In genomic region chr1:22975694-22976093, GRCh38 we compare ENCODE assay signal across 15 cellular contexts. TPM values are rescaled to one million over a fixed set of nuclear protein-coding genes. Genes with fewer than 3 reads are reported as not detected.
DNase-seq lines count a peak whose midpoint lies in the region; ATAC-seq, FAIRE-seq and TF ChIP-seq lines count a peak whose summit lies in the region.
"Had no signal": no experiment of that assay in that cellular context is flagged by ENCODE, and none has a peak within 500 bp of the region (broad histone marks: within the 10 kb centered on the region; RNA-seq: fewer than 3 reads in every experiment).

No MANE protein-coding gene starts in this region.

- FAIRE-seq in keratinocyte (lab: Jason Lieb, UNC), result peak; percentile 5
- FAIRE-seq: pancreas had no signal

- H3K4me2 ChIP-seq in KMS-11 (0 out of 2 replicates have a peak overlapping the region, but pooled peaks have one; percentile 24), keratinocyte (ENCODE audit: control insufficient read depth, extremely low read depth, insufficient read depth, low read depth, low read length) (no peak overlapping the region)

- dilution Hi-C loops in keratinocyte (cut with MboI; ENCODE audit: extremely low pct_ligation_motif_present, low sequenced_read_pairs), result no loop called here

- no peaks in the 10 kb centered on the region for H3K9me1 ChIP-seq in keratinocyte (ENCODE audit: control insufficient read depth, extremely low read depth, insufficient read depth, low read length)

- intact Hi-C loops in sciatic nerve (cut with DNase I), result no loop called here

- H4K20me1 ChIP-seq in KMS-11 (ENCODE audit: insufficient read depth), result no peaks in the 10 kb centered on the region
- H4K20me1 ChIP-seq in keratinocyte (ENCODE audit: control insufficient read depth, extremely low read depth, insufficient read depth, low read length), result no peaks in the 10 kb centered on the region

- H3K4me3 ChIP-seq in AG10803 (ENCODE audit: low read length) (no peak overlapping the region), KMS-11 (IDR thresholded peaks at IDR 0.05; ENCODE audit: insufficient read depth, low read depth, low read length) (no peak overlapping the region), cardiac fibroblast (replicated peaks in 1 of 2; ENCODE audit: low read depth in 2 of 2, low read length in 2 of 2) (no peak overlapping the region), keratinocyte (ENCODE audit: control insufficient read depth in 2 of 3, extremely low read depth in 1 of 3, insufficient read depth in 2 of 3, low read depth in 1 of 3, low read length in 3 of 3) (no peak overlapping the region)
- H3K4me3 ChIP-seq: left ventricle myocardium inferior, pancreas, skin epidermis had no signal

- H3K36me3 ChIP-seq in KMS-11 (ENCODE audit: insufficient read depth), result no peaks in the 10 kb centered on the region
- H3K36me3 ChIP-seq in keratinocyte (ENCODE audit: control insufficient read depth in 2 of 2, extremely low read depth in 1 of 2, insufficient read depth in 2 of 2, low read length in 2 of 2), result no peaks in the 10 kb centered on the region
- H3K36me3 ChIP-seq: left ventricle myocardium inferior, pancreas had no signal

- POLR2A ChIA-PET in GM10248 (lab: Yijun Ruan, JAX), result no interaction called here

- no peaks in the 10 kb centered on the region for H3K79me2 ChIP-seq in KMS-11 (ENCODE audit: insufficient read depth, low read depth)
- no peaks in the 10 kb centered on the region for H3K79me2 ChIP-seq in keratinocyte (ENCODE audit: control insufficient read depth, insufficient read depth, low read length)

- no peaks in the 10 kb centered on the region for H3K9me3 ChIP-seq in keratinocyte (ENCODE audit: control insufficient read depth, low read depth, low read length)
- H3K9me3 ChIP-seq: left ventricle myocardium inferior, pancreas had no signal

- H2AFZ ChIP-seq in KMS-11 (ENCODE audit: low read depth) (peak overlapping the region; percentile 94), keratinocyte (ENCODE audit: control insufficient read depth, low read length) (no peak overlapping the region)

- DNase-seq in AG10803 (ENCODE audit: low read depth) (peak; percentile 17), cardiac fibroblast (ENCODE audit: low read depth in 2 of 2) (peak; percentile 21 to 46), keratinocyte (ENCODE audit: low read depth, low spot score) (no peak), NCI-H510A treated with DMSO at 0.1 percent for 48 hours (lab: John Stamatoyannopoulos, UW) (no peak), GM10248 (ENCODE audit: extremely low spot score) (no peak), sciatic nerve (ENCODE audit: low spot score) (no peak)

- H3K27ac ChIP-seq in KMS-11 (no peak overlapping the region), keratinocyte (ENCODE audit: control insufficient read depth, insufficient read depth, low read length) (no peak overlapping the region)
- H3K27ac ChIP-seq: left ventricle myocardium inferior, pancreas, skin epidermis had no signal

- ATAC-seq in GM18498 (IDR thresholded peaks at IDR 0.05; ENCODE audit: unreplicated experiment) (no peak), sciatic nerve (no peak)

- H3K27me3 ChIP-seq in KMS-11 (ENCODE audit: insufficient read depth, low read depth), result no peaks in the 10 kb centered on the region
- H3K27me3 ChIP-seq in keratinocyte (ENCODE audit: control insufficient read depth, extremely low read depth, insufficient read depth, low read length), result peaks cover 8% of the 10 kb centered on the region
- H3K27me3 ChIP-seq: pancreas had no signal

- H3K9ac ChIP-seq in KMS-11 (no peak overlapping the region; the same call in 1 of the 2 replicates), keratinocyte (ENCODE audit: control insufficient read depth, extremely low read depth, insufficient read depth, low read length) (no peak overlapping the region)

- TF ChIP-seq CTCF in AG10803 (conservative IDR thresholded peaks at IDR 0.05; ENCODE audit: low read length) (no peak), KMS-11 (conservative IDR thresholded peaks at IDR 0.05; ENCODE audit: low read depth, low read length) (no peak), cardiac fibroblast (IDR thresholded peaks at IDR 0.05; ENCODE audit: low read depth, low read length) (no peak), keratinocyte (optimal IDR thresholded peaks at IDR 0.05 in 1 of 3, IDR thresholded peaks at IDR 0.05 in 1 of 3, conservative IDR thresholded peaks at IDR 0.05 in 1 of 3; ENCODE audit: extremely low read depth in 1 of 3, insufficient read depth in 2 of 3, low read length in 3 of 3) (no peak), GM10248 (IDR thresholded peaks at IDR 0.05; ENCODE audit: control extremely low read depth, extremely low read depth, low read depth, missing control alignments) (no peak)

- H3K4me1 ChIP-seq in KMS-11 (ENCODE audit: low read depth, poor library complexity, severe bottlenecking), result peaks cover 6% of the 10 kb centered on the region
- H3K4me1 ChIP-seq in keratinocyte (ENCODE audit: control insufficient read depth, extremely low read depth, insufficient read depth, low read length), result peaks cover 21% of the 10 kb centered on the region
- H3K4me1 ChIP-seq: left ventricle myocardium inferior, pancreas had no signal

- CTCF ChIA-PET in GM10248 (lab: Yijun Ruan, JAX), result interaction anchor here (0.7 to 10.3 kb wide), 3 partner anchors 12 to 208 kb away, joined by 3 to 95 read pairs (median 8); no protein-coding TSS in a partner anchor

RNA-seq across cellular contexts. Expression of gene LACTBL1, which starts 3.0 kb away (rescaled TPM):
- polyA plus RNA-seq in keratinocyte, result not detected in 3 replicates
- polyA plus RNA-seq in keratinocyte (2011; ENCODE audit: low read depth), result not detected
- not detected in 2 replicates for polyA plus RNA-seq in keratinocyte (2011; cell fraction: cytosol; rRNA removed)
- polyA plus RNA-seq in keratinocyte (2011; cell fraction: nucleus; rRNA removed), result not detected in 2 replicates
- not detected in 2 replicates for polyA plus RNA-seq in keratinocyte (2012; ENCODE audit: low replicate concordance)
- not detected in 3 replicates for polyA minus RNA-seq in keratinocyte
- polyA minus RNA-seq in keratinocyte (2011; cell fraction: cytosol; rRNA and poly(A)+ RNA removed), result not detected
- polyA minus RNA-seq in keratinocyte (2011; cell fraction: nucleus; rRNA and poly(A)+ RNA removed), result not detected in 2 replicates
- total RNA-seq in sciatic nerve, result not detected
- total RNA-seq: activated naive CD8-positive, alpha-beta T cell treated with anti-CD3 and anti-CD28 coated beads, Interleukin-2, amount 10 ng/mL, durations not matched to agents 7 days and 5 days; cardiac septum; left ventricle myocardium inferior; pancreas; T-cell had no signal
- polyA plus RNA-seq: AG04450, pancreas had no signal

RNA-seq across cellular contexts. Expression of gene TEX46, which starts 40.0 kb away (rescaled TPM):
- 0.15 TPM in 1 of 3 replicates, not detected in the others for polyA plus RNA-seq in keratinocyte
- not detected for polyA plus RNA-seq in keratinocyte (2011; ENCODE audit: low read depth)
- 0.28 TPM in 1 of 2 replicates, not detected in the other for polyA plus RNA-seq in keratinocyte (2011; cell fraction: cytosol; rRNA removed)
- 0.37 TPM in 1 of 2 replicates, not detected in the other for polyA plus RNA-seq in keratinocyte (2011; cell fraction: nucleus; rRNA removed)
- polyA plus RNA-seq in keratinocyte (2012; ENCODE audit: low replicate concordance), result 0.44 TPM in 1 of 2 replicates, not detected in the other
- not detected in 3 replicates for polyA minus RNA-seq in keratinocyte
- polyA minus RNA-seq in keratinocyte (2011; cell fraction: cytosol; rRNA and poly(A)+ RNA removed), result not detected
- not detected in 2 replicates for polyA minus RNA-seq in keratinocyte (2011; cell fraction: nucleus; rRNA and poly(A)+ RNA removed)
- total RNA-seq in sciatic nerve, result not detected
- total RNA-seq: activated naive CD8-positive, alpha-beta T cell treated with anti-CD3 and anti-CD28 coated beads, Interleukin-2, amount 10 ng/mL, durations not matched to agents 7 days and 5 days; cardiac septum; left ventricle myocardium inferior; pancreas had no signal
- polyA plus RNA-seq: AG04450, pancreas had no signal

RNA-seq across cellular contexts. Expression of gene KDM1A, which starts 43.6 kb away (rescaled TPM):
- 82.0 to 99.1 TPM (median 84.8 TPM) in 3 replicates for polyA plus RNA-seq in keratinocyte
- polyA plus RNA-seq in keratinocyte (2011; ENCODE audit: low read depth), result 40.6 TPM
- polyA plus RNA-seq in keratinocyte (2011; cell fraction: cytosol; rRNA removed), result 62.5 and 65.4 TPM in 2 replicates
- 84.7 and 104 TPM in 2 replicates for polyA plus RNA-seq in keratinocyte (2011; cell fraction: nucleus; rRNA removed)
- polyA plus RNA-seq in keratinocyte (2012; ENCODE audit: low replicate concordance), result 39.2 and 65.3 TPM in 2 replicates
- 75.0 to 131 TPM (median 102 TPM) in 3 replicates for polyA minus RNA-seq in keratinocyte
- 52.2 TPM for polyA minus RNA-seq in keratinocyte (2011; cell fraction: cytosol; rRNA and poly(A)+ RNA removed)
- polyA minus RNA-seq in keratinocyte (2011; cell fraction: nucleus; rRNA and poly(A)+ RNA removed), result 32.9 and 48.7 TPM in 2 replicates
- 39.9 TPM for total RNA-seq in sciatic nerve

Comparison
In these comparisons a context has a peak if more than half of its experiments do, and no peak if none do; other contexts are left out.
1. DNase-seq: peak in AG10803 (single experiment) and cardiac fibroblast (2 of 2); none in keratinocyte (single experiment), NCI-H510A treated with DMSO at 0.1 percent for 48 hours (single experiment), GM10248 (single experiment) and sciatic nerve (single experiment).